Comparison of ENCODE assay signal across 15 cellular contexts in genomic region chr5:115807654-115808052, GRCh38.
"Had no signal": no experiment of that assay in that cellular context is flagged by ENCODE, and none has a peak within 500 bp of the region (broad histone marks: within the 10 kb centered on the region; RNA-seq: fewer than 3 reads in every experiment).

No MANE protein-coding gene starts in this region.

- H3K27ac Mint-ChIP-seq: activated CD4-positive, alpha-beta memory T cell treated with anti-CD3 and anti-CD28 coated beads for 36 hours; dendritic cell treated with granulocyte-macrophage colony-stimulating factor and Interleukin-4, amounts not matched to agents 40 ng/mL and 50 ng/mL, for 4 days; nephron; stimulated activated effector memory CD8-positive, alpha-beta T cell treated with anti-CD3 and anti-CD28 coated beads, Interleukin-12 subunit alpha, Interleukin-12 subunit beta, amount 100 ng/mL, for 72 hours had no signal

- ATAC-seq: activated T-cell treated with anti-CD3 and anti-CD28 coated beads, Interleukin-2, amount 50 U/mL, for 4 hours; lower lobe of right lung; sciatic nerve; stimulated activated effector memory CD8-positive, alpha-beta T cell treated with anti-CD3 and anti-CD28 coated beads, Interleukin-12 subunit alpha, Interleukin-12 subunit beta, amount 100 ng/mL, for 72 hours had no signal

- H3K4me1 ChIP-seq: lower lobe of right lung, parathyroid adenoma had no signal

- DNase-seq: activated CD4-positive, alpha-beta memory T cell treated with anti-CD3 and anti-CD28 coated beads for 36 hours; activated CD4-positive, CD25-positive, alpha-beta regulatory T cell treated with anti-CD3 and anti-CD28 coated beads, Interleukin-2, amount 50 U/mL, for 72 hours; activated naive CD4-positive, alpha-beta T cell treated with anti-CD3 and anti-CD28 coated beads, Interleukin-2, amount 50 U/mL, for 16 hours; activated T-cell treated with anti-CD3 and anti-CD28 coated beads, Interleukin-2, amount 50 U/mL, for 4 hours; effector CD8-positive, alpha-beta T cell; foreskin fibroblast; lower lobe of right lung; stimulated activated CD4-positive, alpha-beta T cell treated with anti-CD3 and anti-CD28 coated beads, Interleukin-4, amount 100 ng/mL, for 24 hours; SW 1271; T-helper 9 cell had no signal

- H3K4me3 ChIP-seq: lower lobe of right lung had no signal

- H3K9me3 Mint-ChIP-seq: activated CD4-positive, alpha-beta memory T cell treated with anti-CD3 and anti-CD28 coated beads for 36 hours; activated T-cell treated with anti-CD3 and anti-CD28 coated beads, Interleukin-2, amount 50 U/mL, for 4 hours; nephron; stimulated activated effector memory CD8-positive, alpha-beta T cell treated with anti-CD3 and anti-CD28 coated beads, Interleukin-12 subunit alpha, Interleukin-12 subunit beta, amount 100 ng/mL, for 72 hours had no signal

- H3K27ac ChIP-seq: lower lobe of right lung, parathyroid adenoma had no signal

- H3K36me3 Mint-ChIP-seq: activated CD4-positive, alpha-beta memory T cell treated with anti-CD3 and anti-CD28 coated beads for 36 hours; stimulated activated effector memory CD8-positive, alpha-beta T cell treated with anti-CD3 and anti-CD28 coated beads, Interleukin-12 subunit alpha, Interleukin-12 subunit beta, amount 100 ng/mL, for 72 hours had no signal

- H3K4me3 Mint-ChIP-seq: activated CD4-positive, alpha-beta memory T cell treated with anti-CD3 and anti-CD28 coated beads for 36 hours; activated T-cell treated with anti-CD3 and anti-CD28 coated beads, Interleukin-2, amount 50 U/mL, for 4 hours; dendritic cell treated with granulocyte-macrophage colony-stimulating factor and Interleukin-4, amounts not matched to agents 40 ng/mL and 50 ng/mL, for 4 days; nephron; stimulated activated effector memory CD8-positive, alpha-beta T cell treated with anti-CD3 and anti-CD28 coated beads, Interleukin-12 subunit alpha, Interleukin-12 subunit beta, amount 100 ng/mL, for 72 hours had no signal

- H3K9me3 ChIP-seq: lower lobe of right lung had no signal
